8 cellular contexts compared by ENCODE assay signal in genomic region chr2:9548506-9548905, GRCh38. TPM values are rescaled to one million over a fixed set of nuclear protein-coding genes. Genes with fewer than 3 reads are reported as not detected.
DNase-seq lines count a peak whose midpoint lies in the region; ATAC-seq lines count a peak whose summit lies in the region.

No MANE protein-coding gene starts in this region.

- peak; percentile 42 for DNase-seq in RKO (ENCODE audit: low spot score)
- DNase-seq in naive B cell: peak; percentile 54
- DNase-seq in medulla oblongata (ENCODE audit: extremely low spot score): no peak
- no peak for DNase-seq in NK-92 treated with Interleukin-12 subunit alpha and Interleukin-12 subunit beta, amount 100 ng/mL, for 24 hours (lab: John Stamatoyannopoulos, UW)
- no peak for DNase-seq in SIG-M5 treated with dmso at 0.1 percent for 504 hours (lab: John Stamatoyannopoulos, UW; ENCODE audit: unreplicated experiment)
- DNase-seq in Right ventricle myocardium superior: no peak

- peaks cover 55 to 92% (median 85%) of the 10 kb centered on the region in 3 donors for H3K4me1 Mint-ChIP-seq in naive B cell

- intact Hi-C loops in Right ventricle myocardium superior (cut with DNase I): no loop called here

- ATAC-seq in GM18858 (IDR thresholded peaks at IDR 0.05; ENCODE audit: unreplicated experiment) (peak; percentile 46), HG02678 (IDR thresholded peaks at IDR 0.05; ENCODE audit: unreplicated experiment) (peak; percentile 58), naive B cell (ENCODE audit: low read depth in 2 of 2) (peak; percentile 83 to 86), Right ventricle myocardium superior (ENCODE audit: poor library complexity) (no peak)

- peak overlapping the region; percentile 90 to 98 (median 97) for H3K27ac Mint-ChIP-seq in naive B cell

- no peaks in the 10 kb centered on the region for H3K27me3 Mint-ChIP-seq in naive B cell

- no peaks in the 10 kb centered on the region for H3K36me3 Mint-ChIP-seq in naive B cell

- H3K9me3 Mint-ChIP-seq in naive B cell: no peaks in the 10 kb centered on the region

- peak overlapping the region; percentile 71 to 94 (median 92) for H3K4me3 Mint-ChIP-seq in naive B cell

RNA-seq across cellular contexts. Expression of gene ADAM17, which starts 7.1 kb away (rescaled TPM):
- 10 to 100 TPM in 5 of 6 donors, 1 to 10 TPM in 1; 9.1 to 23.8 (median 21.3) TPM for polyA plus RNA-seq in naive B cell (ENCODE audit: low read depth in 6 of 6)
- 12.4 TPM for total RNA-seq in Right ventricle myocardium superior

Comparison
In these comparisons a context has a peak if more than half of its experiments do, and no peak if none do; other contexts are left out.
1. DNase-seq: peak in RKO (single experiment) and naive B cell (single experiment); none in medulla oblongata (single experiment), NK-92 treated with Interleukin-12 subunit alpha and Interleukin-12 subunit beta, amount 100 ng/mL, for 24 hours (single experiment), SIG-M5 treated with dmso at 0.1 percent for 504 hours (single experiment) and Right ventricle myocardium superior (single experiment).